In the genomic region with DNA sequence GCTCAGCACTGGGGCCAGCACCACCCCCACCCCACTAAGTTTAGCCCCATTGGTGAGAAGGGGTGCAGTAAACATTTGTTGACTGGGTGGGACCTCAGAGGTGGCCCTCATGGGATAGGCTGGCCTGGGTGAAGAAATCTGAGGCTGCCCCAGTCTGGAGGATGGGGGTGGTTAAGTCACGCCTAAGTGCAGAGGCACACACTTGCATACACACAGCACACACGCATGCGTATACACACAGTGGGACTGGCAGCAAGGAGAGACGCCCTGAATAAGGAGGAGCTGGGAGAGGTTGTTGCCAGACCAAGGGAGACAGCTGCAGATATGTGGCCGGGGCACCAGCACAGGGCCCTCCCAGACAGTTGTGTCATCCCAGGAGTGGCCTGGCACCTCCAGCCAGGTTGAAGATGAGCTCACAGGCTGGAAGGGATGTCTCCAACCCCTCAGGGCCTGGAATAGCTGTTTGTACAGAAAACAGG, we compare ENCODE assay signal across 11 cellular contexts. TPM values are rescaled to one million over a fixed set of nuclear protein-coding genes. Genes with fewer than 3 reads are reported as not detected.
DNase-seq lines count a peak whose midpoint lies in the region; ATAC-seq, FAIRE-seq and TF ChIP-seq lines count a peak whose summit lies in the region.
"Had no signal": no experiment of that assay in that cellular context is flagged by ENCODE, and none has a peak within 500 bp of the region (broad histone marks: within the 10 kb centered on the region; RNA-seq: fewer than 3 reads in every experiment).

No MANE protein-coding gene starts in this region.

- H3K27me3 Mint-ChIP-seq in nephron (ENCODE audit: low read depth) (no peaks in the 10 kb centered on the region), natural killer cell (ENCODE audit: low read depth in 2 of 2) (peaks cover 37 to 46% of the 10 kb centered on the region in 2 donors)

- no peak overlapping the region for H2AFZ ChIP-seq in fibroblast of lung (ENCODE audit: low read length)

- H3K4me3 ChIP-seq in AG10803 (ENCODE audit: low read length), result no peak overlapping the region; the same call in 1 of the 2 replicates
- H3K4me3 ChIP-seq in fibroblast of lung (replicated peaks in 1 of 4; ENCODE audit: control extremely low read depth in 1 of 4, insufficient read depth in 1 of 4, low read depth in 3 of 4, low read length in 4 of 4), result no peak overlapping the region

- intact Hi-C loops in natural killer cell (cut with micrococcal nuclease), result no loop called here

- H3K4me1 Mint-ChIP-seq in nephron, result peaks cover 60% of the 10 kb centered on the region
- H3K4me1 Mint-ChIP-seq in natural killer cell, result peaks cover 0 to 7% of the 10 kb centered on the region in 2 donors

- peaks cover 3% of the 10 kb centered on the region for H3K36me3 ChIP-seq in fibroblast of lung (ENCODE audit: control insufficient read depth, insufficient read depth, low read length)

- peaks cover 3% of the 10 kb centered on the region for H4K20me1 ChIP-seq in fibroblast of lung (ENCODE audit: control insufficient read depth, extremely low read depth, insufficient read depth, low read length)

- H3K4me2 ChIP-seq in fibroblast of lung (ENCODE audit: extremely low read depth, insufficient read depth, low read length), result peak overlapping the region; percentile 21

- peak; percentile 8 for FAIRE-seq in RCC 7860 (lab: Jason Lieb, UNC)

- DNase-seq in AG10803 (ENCODE audit: low read depth), result peak; percentile 98
- DNase-seq in RCC 7860 (ENCODE audit: low spot score), result peak; percentile 72
- peak; percentile 60 to 78 for DNase-seq in fibroblast of lung (ENCODE audit: low read depth in 2 of 2)
- no peak for DNase-seq in natural killer cell
- DNase-seq in NCI-H2029 treated with DMSO at 0.1 percent for 48 hours (lab: John Stamatoyannopoulos, UW), result no peak
- no peak for DNase-seq in retina
- no peak for DNase-seq in NOMO-1 (lab: John Stamatoyannopoulos, UW; ENCODE audit: unreplicated experiment in 2 of 2)
- DNase-seq: activated CD4-positive, alpha-beta T cell treated with anti-CD3 and anti-CD28 coated beads, Interleukin-2, amount 50 U/mL, for 4 hours; Calu3; NCI-H1417 had no signal

- H3K9me3 Mint-ChIP-seq in nephron (no peaks in the 10 kb centered on the region), natural killer cell (no peaks in the 10 kb centered on the region)

- ATAC-seq in natural killer cell, result no peak

- H3K79me2 ChIP-seq in fibroblast of lung (ENCODE audit: control insufficient read depth, insufficient read depth, low read length), result peaks cover 95% of the 10 kb centered on the region

- H3K27ac Mint-ChIP-seq in nephron (peak overlapping the region; percentile 82 to 92 (median 90)), natural killer cell (no peak overlapping the region)

- peaks cover 70% of the 10 kb centered on the region for H3K4me1 ChIP-seq in fibroblast of lung (ENCODE audit: control insufficient read depth, extremely low read depth, insufficient read depth, low read length)

- H3K4me3 Mint-ChIP-seq in nephron (no peak overlapping the region), natural killer cell (no peak overlapping the region)

- H3K9ac ChIP-seq in fibroblast of lung (ENCODE audit: insufficient read depth, low read length), result peak overlapping the region; percentile 20

- no peaks in the 10 kb centered on the region for H3K9me3 ChIP-seq in fibroblast of lung (ENCODE audit: control insufficient read depth, insufficient read depth, low read depth, low read length)

- H3K36me3 Mint-ChIP-seq in nephron (ENCODE audit: low read depth), result no peaks in the 10 kb centered on the region
- H3K36me3 Mint-ChIP-seq in natural killer cell, result no peaks in the 10 kb centered on the region

- H3K27me3 ChIP-seq in fibroblast of lung (ENCODE audit: control insufficient read depth, insufficient read depth, low read length), result no peaks in the 10 kb centered on the region

- TF ChIP-seq CTCF in AG10803 (conservative IDR thresholded peaks at IDR 0.05; ENCODE audit: low read length) (no peak), fibroblast of lung (conservative IDR thresholded peaks at IDR 0.05 in 1 of 2, IDR thresholded peaks at IDR 0.05 in 1 of 2; ENCODE audit: low read depth in 1 of 2, low read length in 2 of 2) (no peak), nephron (IDR thresholded peaks at IDR 0.05; ENCODE audit: unreplicated experiment in 3 of 3) (no peak), natural killer cell (IDR thresholded peaks at IDR 0.05) (no peak)

- peak overlapping the region; percentile 75 for H3K27ac ChIP-seq in fibroblast of lung (ENCODE audit: insufficient read depth, low read length)

RNA-seq across cellular contexts. Expression of gene BCAR1, which starts 3.0 kb away (rescaled TPM):
- total RNA-seq in fibroblast of lung (26.5 and 36.8 TPM in 2 replicates), natural killer cell (not detected)
- polyA plus RNA-seq in fibroblast of lung, result 32.8 and 66.5 TPM in 2 replicates
- polyA plus RNA-seq in fibroblast of lung (2012), result 68.9 and 146 TPM in 2 replicates
- polyA minus RNA-seq in fibroblast of lung (ENCODE audit: low replicate concordance), result 37.6 and 115 TPM in 2 replicates

RNA-seq across cellular contexts. Expression of gene CTRB1, which starts 35.6 kb away (rescaled TPM):
- total RNA-seq in fibroblast of lung (not detected in 2 replicates), natural killer cell (not detected)
- polyA plus RNA-seq in fibroblast of lung, result not detected in 2 replicates
- 0.40 TPM in 1 of 2 replicates, not detected in the other for polyA plus RNA-seq in fibroblast of lung (2012)
- polyA minus RNA-seq in fibroblast of lung (ENCODE audit: low replicate concordance), result not detected in 2 replicates
- total RNA-seq: Calu3 had no signal

RNA-seq across cellular contexts. Expression of gene CTRB2, which starts 47.4 kb away (rescaled TPM):
- total RNA-seq in fibroblast of lung (not detected in 2 replicates), natural killer cell (not detected)
- not detected in 2 replicates for polyA plus RNA-seq in fibroblast of lung
- 0.10 TPM in 1 of 2 replicates, not detected in the other for polyA plus RNA-seq in fibroblast of lung (2012)
- not detected in 2 replicates for polyA minus RNA-seq in fibroblast of lung (ENCODE audit: low replicate concordance)
- total RNA-seq: Calu3 had no signal

Comparison
In these comparisons a context has a peak if more than half of its experiments do, and no peak if none do; other contexts are left out.
1. DNase-seq: peak in AG10803 (single experiment), RCC 7860 (single experiment) and fibroblast of lung (2 of 2); none in natural killer cell (single experiment), NCI-H2029 treated with DMSO at 0.1 percent for 48 hours (single experiment), retina (single experiment) and NOMO-1 (0 of 2).
2. H3K27ac Mint-ChIP-seq: peak in nephron (3 of 3); none in natural killer cell (0 of 2).
3. RNA of gene BCAR1, which starts 3.0 kb away (total RNA-seq): 26.5 to 36.8 TPM in fibroblast of lung; not detected in natural killer cell; every median in the first group is over 10 times any median in the second.